1 cellular context compared by ENCODE assay signal in the genomic region with DNA sequence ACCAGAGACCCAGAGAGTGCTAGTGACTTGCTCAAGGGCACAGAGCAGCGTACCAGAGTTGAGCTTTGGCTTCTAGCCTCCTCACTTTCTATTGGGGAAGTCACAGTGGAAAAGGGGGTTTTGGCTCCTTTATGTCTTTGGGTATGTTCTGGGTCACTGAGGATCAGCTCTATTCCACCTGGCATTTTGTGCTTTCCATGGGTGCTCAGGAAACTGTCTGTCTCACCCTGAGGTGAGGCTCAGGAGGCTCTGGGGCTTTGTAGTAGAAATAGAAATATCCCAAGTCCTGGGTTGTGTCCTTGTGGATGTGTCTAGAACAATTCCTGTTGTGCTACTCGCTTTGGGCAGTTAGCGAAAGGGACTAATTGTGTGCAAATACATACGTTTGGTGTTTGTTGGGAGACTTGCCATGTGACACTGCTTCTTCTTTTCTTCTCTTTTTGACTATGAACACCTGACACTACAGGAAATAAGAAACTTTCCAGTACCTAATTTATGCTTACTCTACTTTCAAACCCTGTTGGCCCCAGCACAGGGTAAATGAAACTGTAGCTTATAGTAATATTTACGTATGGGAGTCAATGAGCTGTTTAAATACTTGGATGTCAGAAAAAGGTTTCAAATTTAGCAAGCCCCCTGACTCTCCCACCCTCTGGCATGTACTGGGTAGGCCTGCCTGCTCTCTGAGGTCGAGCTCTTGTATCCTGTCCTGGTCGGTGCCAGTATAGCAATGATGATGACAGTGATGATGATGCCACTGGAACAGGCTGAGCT.
A peak's percentile ranks its signal among the peaks of the same experiment; 100 is the strongest.
TF ChIP-seq lines count a peak whose summit lies in the region.

No MANE protein-coding gene starts in this region.

TF ChIP-seq in GM12878, 131 proteins besides CTCF, POLR2A, EP300 and RAD21 (continued from another document and continues in another):
- TF ChIP-seq, protein P1, sequence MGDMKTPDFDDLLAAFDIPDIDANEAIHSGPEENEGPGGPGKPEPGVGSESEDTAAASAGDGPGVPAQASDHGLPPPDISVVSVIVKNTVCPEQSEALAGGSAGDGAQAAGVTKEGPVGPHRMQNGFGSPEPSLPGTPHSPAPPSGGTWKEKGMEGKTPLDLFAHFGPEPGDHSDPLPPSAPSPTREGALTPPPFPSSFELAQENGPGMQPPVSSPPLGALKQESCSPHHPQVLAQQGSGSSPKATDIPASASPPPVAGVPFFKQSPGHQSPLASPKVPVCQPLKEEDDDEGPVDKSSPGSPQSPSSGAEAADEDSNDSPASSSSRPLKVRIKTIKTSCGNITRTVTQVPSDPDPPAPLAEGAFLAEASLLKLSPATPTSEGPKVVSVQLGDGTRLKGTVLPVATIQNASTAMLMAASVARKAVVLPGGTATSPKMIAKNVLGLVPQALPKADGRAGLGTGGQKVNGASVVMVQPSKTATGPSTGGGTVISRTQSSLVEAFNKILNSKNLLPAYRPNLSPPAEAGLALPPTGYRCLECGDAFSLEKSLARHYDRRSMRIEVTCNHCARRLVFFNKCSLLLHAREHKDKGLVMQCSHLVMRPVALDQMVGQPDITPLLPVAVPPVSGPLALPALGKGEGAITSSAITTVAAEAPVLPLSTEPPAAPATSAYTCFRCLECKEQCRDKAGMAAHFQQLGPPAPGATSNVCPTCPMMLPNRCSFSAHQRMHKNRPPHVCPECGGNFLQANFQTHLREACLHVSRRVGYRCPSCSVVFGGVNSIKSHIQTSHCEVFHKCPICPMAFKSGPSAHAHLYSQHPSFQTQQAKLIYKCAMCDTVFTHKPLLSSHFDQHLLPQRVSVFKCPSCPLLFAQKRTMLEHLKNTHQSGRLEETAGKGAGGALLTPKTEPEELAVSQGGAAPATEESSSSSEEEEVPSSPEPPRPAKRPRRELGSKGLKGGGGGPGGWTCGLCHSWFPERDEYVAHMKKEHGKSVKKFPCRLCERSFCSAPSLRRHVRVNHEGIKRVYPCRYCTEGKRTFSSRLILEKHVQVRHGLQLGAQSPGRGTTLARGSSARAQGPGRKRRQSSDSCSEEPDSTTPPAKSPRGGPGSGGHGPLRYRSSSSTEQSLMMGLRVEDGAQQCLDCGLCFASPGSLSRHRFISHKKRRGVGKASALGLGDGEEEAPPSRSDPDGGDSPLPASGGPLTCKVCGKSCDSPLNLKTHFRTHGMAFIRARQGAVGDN (IDR thresholded peaks at IDR 0.05) = peak; percentile 62
- TF ChIP-seq HDGF (IDR thresholded peaks at IDR 0.05) = peak; percentile 62; the same call in 1 of the 2 replicates
- TF ChIP-seq, protein P2, sequence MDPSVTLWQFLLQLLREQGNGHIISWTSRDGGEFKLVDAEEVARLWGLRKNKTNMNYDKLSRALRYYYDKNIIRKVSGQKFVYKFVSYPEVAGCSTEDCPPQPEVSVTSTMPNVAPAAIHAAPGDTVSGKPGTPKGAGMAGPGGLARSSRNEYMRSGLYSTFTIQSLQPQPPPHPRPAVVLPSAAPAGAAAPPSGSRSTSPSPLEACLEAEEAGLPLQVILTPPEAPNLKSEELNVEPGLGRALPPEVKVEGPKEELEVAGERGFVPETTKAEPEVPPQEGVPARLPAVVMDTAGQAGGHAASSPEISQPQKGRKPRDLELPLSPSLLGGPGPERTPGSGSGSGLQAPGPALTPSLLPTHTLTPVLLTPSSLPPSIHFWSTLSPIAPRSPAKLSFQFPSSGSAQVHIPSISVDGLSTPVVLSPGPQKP (IDR thresholded peaks at IDR 0.05; ENCODE audit: low read depth, low read length) = no peak
- peak; percentile 44; the same call in 1 of the 2 replicates for TF ChIP-seq CBFB (IDR thresholded peaks at IDR 0.05; ENCODE audit: low read depth)
- peak; percentile 69; the same call in 1 of the 2 replicates for TF ChIP-seq TCF7 (IDR thresholded peaks at IDR 0.05; ENCODE audit: borderline replicate concordance)
- TF ChIP-seq, protein P3, sequence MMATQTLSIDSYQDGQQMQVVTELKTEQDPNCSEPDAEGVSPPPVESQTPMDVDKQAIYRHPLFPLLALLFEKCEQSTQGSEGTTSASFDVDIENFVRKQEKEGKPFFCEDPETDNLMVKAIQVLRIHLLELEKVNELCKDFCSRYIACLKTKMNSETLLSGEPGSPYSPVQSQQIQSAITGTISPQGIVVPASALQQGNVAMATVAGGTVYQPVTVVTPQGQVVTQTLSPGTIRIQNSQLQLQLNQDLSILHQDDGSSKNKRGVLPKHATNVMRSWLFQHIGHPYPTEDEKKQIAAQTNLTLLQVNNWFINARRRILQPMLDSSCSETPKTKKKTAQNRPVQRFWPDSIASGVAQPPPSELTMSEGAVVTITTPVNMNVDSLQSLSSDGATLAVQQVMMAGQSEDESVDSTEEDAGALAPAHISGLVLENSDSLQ (IDR thresholded peaks at IDR 0.05) = no peak
- TF ChIP-seq EGR1 (IDR thresholded peaks at IDR 0.05; ENCODE audit: borderline replicate concordance in 1 of 2, low read depth in 2 of 2, low read length in 2 of 2) = 0 out of 3 replicates have a peak, but pooled peaks of 1 of the 2 experiments have one; percentile 2
- TF ChIP-seq, protein P4, sequence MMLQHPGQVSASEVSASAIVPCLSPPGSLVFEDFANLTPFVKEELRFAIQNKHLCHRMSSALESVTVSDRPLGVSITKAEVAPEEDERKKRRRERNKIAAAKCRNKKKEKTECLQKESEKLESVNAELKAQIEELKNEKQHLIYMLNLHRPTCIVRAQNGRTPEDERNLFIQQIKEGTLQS (IDR thresholded peaks at IDR 0.05; ENCODE audit: borderline replicate concordance, extremely low read depth, low read depth, low read length) = no peak
- TF ChIP-seq, protein P5, sequence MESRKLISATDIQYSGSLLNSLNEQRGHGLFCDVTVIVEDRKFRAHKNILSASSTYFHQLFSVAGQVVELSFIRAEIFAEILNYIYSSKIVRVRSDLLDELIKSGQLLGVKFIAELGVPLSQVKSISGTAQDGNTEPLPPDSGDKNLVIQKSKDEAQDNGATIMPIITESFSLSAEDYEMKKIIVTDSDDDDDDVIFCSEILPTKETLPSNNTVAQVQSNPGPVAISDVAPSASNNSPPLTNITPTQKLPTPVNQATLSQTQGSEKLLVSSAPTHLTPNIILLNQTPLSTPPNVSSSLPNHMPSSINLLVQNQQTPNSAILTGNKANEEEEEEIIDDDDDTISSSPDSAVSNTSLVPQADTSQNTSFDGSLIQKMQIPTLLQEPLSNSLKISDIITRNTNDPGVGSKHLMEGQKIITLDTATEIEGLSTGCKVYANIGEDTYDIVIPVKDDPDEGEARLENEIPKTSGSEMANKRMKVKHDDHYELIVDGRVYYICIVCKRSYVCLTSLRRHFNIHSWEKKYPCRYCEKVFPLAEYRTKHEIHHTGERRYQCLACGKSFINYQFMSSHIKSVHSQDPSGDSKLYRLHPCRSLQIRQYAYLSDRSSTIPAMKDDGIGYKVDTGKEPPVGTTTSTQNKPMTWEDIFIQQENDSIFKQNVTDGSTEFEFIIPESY (IDR thresholded peaks at IDR 0.05) = no peak
- TF ChIP-seq ZNF217 (IDR thresholded peaks at IDR 0.05) = peak; percentile 82; the same call in 1 of the 2 replicates
- TF ChIP-seq NR2C1 (IDR thresholded peaks at IDR 0.05) = no peak
- peak; percentile 97 for TF ChIP-seq RAD51 (IDR thresholded peaks at IDR 0.05)
- TF ChIP-seq MYB (IDR thresholded peaks at IDR 0.05; ENCODE audit: borderline replicate concordance, low read depth, low read length) = no peak
- peak; percentile 70; the same call in 1 of the 2 replicates for TF ChIP-seq NBN (IDR thresholded peaks at IDR 0.05)
- peak; percentile 73 for TF ChIP-seq TCF3 (IDR thresholded peaks at IDR 0.05; ENCODE audit: borderline replicate concordance, insufficient read depth, low read depth, low read length)
- 0 out of 2 replicates have a peak, but pooled peaks have one; percentile 34 for TF ChIP-seq STAT1 (conservative IDR thresholded peaks at IDR 0.05)
- TF ChIP-seq SMAD5 (IDR thresholded peaks at IDR 0.05; ENCODE audit: low read depth) = no peak
- TF ChIP-seq BMI1 (IDR thresholded peaks at IDR 0.05; ENCODE audit: borderline replicate concordance) = no peak
- peak; percentile 86 for TF ChIP-seq IRF4 (IDR thresholded peaks at IDR 0.05; ENCODE audit: low read depth, low read length)
- TF ChIP-seq IKZF2 (IDR thresholded peaks at IDR 0.05) = peak; percentile 94 to 95
- TF ChIP-seq, protein P6, sequence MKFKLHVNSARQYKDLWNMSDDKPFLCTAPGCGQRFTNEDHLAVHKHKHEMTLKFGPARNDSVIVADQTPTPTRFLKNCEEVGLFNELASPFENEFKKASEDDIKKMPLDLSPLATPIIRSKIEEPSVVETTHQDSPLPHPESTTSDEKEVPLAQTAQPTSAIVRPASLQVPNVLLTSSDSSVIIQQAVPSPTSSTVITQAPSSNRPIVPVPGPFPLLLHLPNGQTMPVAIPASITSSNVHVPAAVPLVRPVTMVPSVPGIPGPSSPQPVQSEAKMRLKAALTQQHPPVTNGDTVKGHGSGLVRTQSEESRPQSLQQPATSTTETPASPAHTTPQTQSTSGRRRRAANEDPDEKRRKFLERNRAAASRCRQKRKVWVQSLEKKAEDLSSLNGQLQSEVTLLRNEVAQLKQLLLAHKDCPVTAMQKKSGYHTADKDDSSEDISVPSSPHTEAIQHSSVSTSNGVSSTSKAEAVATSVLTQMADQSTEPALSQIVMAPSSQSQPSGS (IDR thresholded peaks at IDR 0.05; ENCODE audit: low read length) = no peak
- peak; percentile 21 for TF ChIP-seq RELA (IDR thresholded peaks at IDR 0.05; ENCODE audit: borderline replicate concordance, partially characterized antibody)
- TF ChIP-seq, protein P7, sequence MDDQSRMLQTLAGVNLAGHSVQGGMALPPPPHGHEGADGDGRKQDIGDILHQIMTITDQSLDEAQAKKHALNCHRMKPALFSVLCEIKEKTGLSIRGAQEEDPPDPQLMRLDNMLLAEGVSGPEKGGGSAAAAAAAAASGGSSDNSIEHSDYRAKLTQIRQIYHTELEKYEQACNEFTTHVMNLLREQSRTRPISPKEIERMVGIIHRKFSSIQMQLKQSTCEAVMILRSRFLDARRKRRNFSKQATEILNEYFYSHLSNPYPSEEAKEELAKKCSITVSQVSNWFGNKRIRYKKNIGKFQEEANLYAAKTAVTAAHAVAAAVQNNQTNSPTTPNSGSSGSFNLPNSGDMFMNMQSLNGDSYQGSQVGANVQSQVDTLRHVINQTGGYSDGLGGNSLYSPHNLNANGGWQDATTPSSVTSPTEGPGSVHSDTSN (IDR thresholded peaks at IDR 0.05; ENCODE audit: insufficient replicate concordance, low read depth, low read length) = no peak
- no peak for TF ChIP-seq SIX5 (IDR thresholded peaks at IDR 0.05; ENCODE audit: low read depth, low read length, severe bottlenecking)
- TF ChIP-seq NR2F1 (conservative IDR thresholded peaks at IDR 0.05) = 0 out of 2 replicates have a peak, but pooled peaks have one; percentile 44
- TF ChIP-seq SPI1 (IDR thresholded peaks at IDR 0.05; ENCODE audit: borderline replicate concordance, insufficient read depth, low read depth, low read length) = 0 out of 2 replicates have a peak, but pooled peaks have one; percentile 10
- no peak for TF ChIP-seq MYC (IDR thresholded peaks at IDR 0.05; ENCODE audit: insufficient read depth, insufficient read length, insufficient replicate concordance, low read length, severe bottlenecking)
- TF ChIP-seq HDAC6 (IDR thresholded peaks at IDR 0.05; ENCODE audit: unreplicated experiment) = no peak
- peak; percentile 80 for TF ChIP-seq POLR2AphosphoS5 (IDR thresholded peaks at IDR 0.05; ENCODE audit: low read length)
- no peak for TF ChIP-seq SUPT20H (IDR thresholded peaks at IDR 0.05; ENCODE audit: borderline replicate concordance, control insufficient read depth, low read depth, low read length)
- 0 out of 2 replicates have a peak, but pooled peaks have one; percentile 80 for TF ChIP-seq WRNIP1 (IDR thresholded peaks at IDR 0.05; ENCODE audit: borderline replicate concordance, low read depth, low read length)
- TF ChIP-seq SMARCA5 (IDR thresholded peaks at IDR 0.05) = peak; percentile 94
- TF ChIP-seq MEF2B (IDR thresholded peaks at IDR 0.05; ENCODE audit: partially characterized antibody, poor library complexity, severe bottlenecking) = no peak
- TF ChIP-seq, protein P8, sequence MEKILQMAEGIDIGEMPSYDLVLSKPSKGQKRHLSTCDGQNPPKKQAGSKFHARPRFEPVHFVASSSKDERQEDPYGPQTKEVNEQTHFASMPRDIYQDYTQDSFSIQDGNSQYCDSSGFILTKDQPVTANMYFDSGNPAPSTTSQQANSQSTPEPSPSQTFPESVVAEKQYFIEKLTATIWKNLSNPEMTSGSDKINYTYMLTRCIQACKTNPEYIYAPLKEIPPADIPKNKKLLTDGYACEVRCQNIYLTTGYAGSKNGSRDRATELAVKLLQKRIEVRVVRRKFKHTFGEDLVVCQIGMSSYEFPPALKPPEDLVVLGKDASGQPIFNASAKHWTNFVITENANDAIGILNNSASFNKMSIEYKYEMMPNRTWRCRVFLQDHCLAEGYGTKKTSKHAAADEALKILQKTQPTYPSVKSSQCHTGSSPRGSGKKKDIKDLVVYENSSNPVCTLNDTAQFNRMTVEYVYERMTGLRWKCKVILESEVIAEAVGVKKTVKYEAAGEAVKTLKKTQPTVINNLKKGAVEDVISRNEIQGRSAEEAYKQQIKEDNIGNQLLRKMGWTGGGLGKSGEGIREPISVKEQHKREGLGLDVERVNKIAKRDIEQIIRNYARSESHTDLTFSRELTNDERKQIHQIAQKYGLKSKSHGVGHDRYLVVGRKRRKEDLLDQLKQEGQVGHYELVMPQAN (conservative IDR thresholded peaks at IDR 0.05) = 0 out of 2 replicates have a peak, but pooled peaks have one; percentile 27
- no peak; the same call in none of the 2 replicates for TF ChIP-seq TCF12 (IDR thresholded peaks at IDR 0.05; ENCODE audit: low read depth, low read length)
- TF ChIP-seq, protein P9, sequence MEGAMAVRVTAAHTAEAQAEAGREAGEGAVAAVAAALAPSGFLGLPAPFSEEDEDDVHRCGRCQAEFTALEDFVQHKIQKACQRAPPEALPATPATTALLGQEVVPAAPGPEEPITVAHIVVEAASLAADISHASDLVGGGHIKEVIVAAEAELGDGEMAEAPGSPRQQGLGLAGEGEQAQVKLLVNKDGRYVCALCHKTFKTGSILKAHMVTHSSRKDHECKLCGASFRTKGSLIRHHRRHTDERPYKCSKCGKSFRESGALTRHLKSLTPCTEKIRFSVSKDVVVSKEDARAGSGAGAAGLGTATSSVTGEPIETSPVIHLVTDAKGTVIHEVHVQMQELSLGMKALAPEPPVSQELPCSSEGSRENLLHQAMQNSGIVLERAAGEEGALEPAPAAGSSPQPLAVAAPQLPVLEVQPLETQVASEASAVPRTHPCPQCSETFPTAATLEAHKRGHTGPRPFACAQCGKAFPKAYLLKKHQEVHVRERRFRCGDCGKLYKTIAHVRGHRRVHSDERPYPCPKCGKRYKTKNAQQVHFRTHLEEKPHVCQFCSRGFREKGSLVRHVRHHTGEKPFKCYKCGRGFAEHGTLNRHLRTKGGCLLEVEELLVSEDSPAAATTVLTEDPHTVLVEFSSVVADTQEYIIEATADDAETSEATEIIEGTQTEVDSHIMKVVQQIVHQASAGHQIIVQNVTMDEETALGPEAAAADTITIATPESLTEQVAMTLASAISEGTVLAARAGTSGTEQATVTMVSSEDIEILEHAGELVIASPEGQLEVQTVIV (IDR thresholded peaks at IDR 0.05; ENCODE audit: borderline replicate concordance, partially characterized antibody) = no peak
- peak; percentile 94 for TF ChIP-seq EED (IDR thresholded peaks at IDR 0.05; ENCODE audit: low read depth)
- TF ChIP-seq SMAD1 (IDR thresholded peaks at IDR 0.05; ENCODE audit: low read depth, partially characterized antibody) = peak; percentile 68
- TF ChIP-seq RCOR1 (conservative IDR thresholded peaks at IDR 0.05; ENCODE audit: low read depth, low read length) = no peak
- no peak for TF ChIP-seq PML (IDR thresholded peaks at IDR 0.05; ENCODE audit: low read length)
- TF ChIP-seq, protein P10, sequence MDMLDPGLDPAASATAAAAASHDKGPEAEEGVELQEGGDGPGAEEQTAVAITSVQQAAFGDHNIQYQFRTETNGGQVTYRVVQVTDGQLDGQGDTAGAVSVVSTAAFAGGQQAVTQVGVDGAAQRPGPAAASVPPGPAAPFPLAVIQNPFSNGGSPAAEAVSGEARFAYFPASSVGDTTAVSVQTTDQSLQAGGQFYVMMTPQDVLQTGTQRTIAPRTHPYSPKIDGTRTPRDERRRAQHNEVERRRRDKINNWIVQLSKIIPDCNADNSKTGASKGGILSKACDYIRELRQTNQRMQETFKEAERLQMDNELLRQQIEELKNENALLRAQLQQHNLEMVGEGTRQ (IDR thresholded peaks at IDR 0.05; ENCODE audit: borderline replicate concordance, low read depth, low read length) = peak; percentile 75
